ENCODE assay signal across 1 cellular context in genomic region chr18:57434177-57434535, GRCh38.
A peak's percentile ranks its signal among the peaks of the same experiment; 100 is the strongest.
TF ChIP-seq lines count a peak whose summit lies in the region.

No MANE protein-coding gene starts in this region.

TF ChIP-seq in HEK293, 187 proteins besides CTCF, POLR2A, EP300 and RAD21 (continued from another document and continues in another):
- TF ChIP-seq ZNF488 (tag by site-specific recombination; IDR thresholded peaks at IDR 0.05) (no peak), ZSCAN16 (tag by site-specific recombination; IDR thresholded peaks at IDR 0.05) (peak; percentile 72; the same call in 1 of the 2 replicates), PATZ1 (tag by site-specific recombination; IDR thresholded peaks at IDR 0.05) (peak; percentile 26; the same call in 1 of the 2 replicates), ZNF560 (tag by site-specific recombination; IDR thresholded peaks at IDR 0.05; ENCODE audit: borderline replicate concordance) (no peak), ZBTB26 (tag by site-specific recombination; optimal IDR thresholded peaks at IDR 0.05) (peak; percentile 24), ZSCAN18 (tag by site-specific recombination; IDR thresholded peaks at IDR 0.05) (no peak), ZNF394 (tag by site-specific recombination; IDR thresholded peaks at IDR 0.05; ENCODE audit: borderline replicate concordance) (peak; percentile 58; the same call in 1 of the 2 replicates), ZNF18 (tag by site-specific recombination; IDR thresholded peaks at IDR 0.05) (no peak), ZNF529 (tag by site-specific recombination; IDR thresholded peaks at IDR 0.05; ENCODE audit: insufficient replicate concordance) (no peak), ZNF785 (tag by site-specific recombination; IDR thresholded peaks at IDR 0.05) (no peak), GLIS2 (tag by site-specific recombination; IDR thresholded peaks at IDR 0.05) (peak; percentile 31), SP7 (tag by site-specific recombination; IDR thresholded peaks at IDR 0.05) (0 out of 2 replicates have a peak, but pooled peaks have one; percentile 11), ZNF335 (tag by site-specific recombination; conservative IDR thresholded peaks at IDR 0.05) (peak; percentile 82), ZNF19 (tag by site-specific recombination; IDR thresholded peaks at IDR 0.05; ENCODE audit: low read depth) (no peak), ZNF768 (tag by site-specific recombination; IDR thresholded peaks at IDR 0.05) (no peak), ZXDB (tag by site-specific recombination; IDR thresholded peaks at IDR 0.05) (peak; percentile 34; the same call in 1 of the 2 replicates), GLI2 (tag by site-specific recombination; IDR thresholded peaks at IDR 0.05; ENCODE audit: borderline replicate concordance, low read depth) (no peak), ZNF692 (tag by site-specific recombination; IDR thresholded peaks at IDR 0.05) (no peak), ZEB2 (tag by site-specific recombination; IDR thresholded peaks at IDR 0.05) (0 out of 2 replicates have a peak, but pooled peaks have one; percentile 8), ZNF366 (tag by site-specific recombination; conservative IDR thresholded peaks at IDR 0.05) (no peak), ZFP37 (tag by site-specific recombination; IDR thresholded peaks at IDR 0.05) (peak; percentile 38; the same call in 1 of the 2 replicates), ZNF362 (tag by site-specific recombination; IDR thresholded peaks at IDR 0.05) (no peak), ZNF747 (tag by site-specific recombination; IDR thresholded peaks at IDR 0.05) (no peak), ZNF398 (tag by site-specific recombination; IDR thresholded peaks at IDR 0.05) (peak; percentile 84), ZNF843 (tag by site-specific recombination; IDR thresholded peaks at IDR 0.05) (peak; percentile 16; the same call in 1 of the 2 replicates), ZFHX2 (tag by site-specific recombination; conservative IDR thresholded peaks at IDR 0.05) (0 out of 2 replicates have a peak, but pooled peaks have one; percentile 21), SP3 (tag by site-specific recombination; IDR thresholded peaks at IDR 0.05) (no peak), ZNF658 (tag by site-specific recombination; IDR thresholded peaks at IDR 0.05) (no peak), EGR2 (tag by site-specific recombination; IDR thresholded peaks at IDR 0.05; ENCODE audit: low read depth) (peak; percentile 6; the same call in 1 of the 2 replicates), ZFP41 (tag by site-specific recombination; IDR thresholded peaks at IDR 0.05; ENCODE audit: borderline replicate concordance) (no peak), ZNF239 (tag by site-specific recombination; IDR thresholded peaks at IDR 0.05) (0 out of 2 replicates have a peak, but pooled peaks have one; percentile 27), ZNF23 (tag by site-specific recombination; IDR thresholded peaks at IDR 0.05; ENCODE audit: borderline replicate concordance) (no peak), ZNF596 (tag by site-specific recombination; IDR thresholded peaks at IDR 0.05) (no peak), ZSCAN4 (tag by site-specific recombination; IDR thresholded peaks at IDR 0.05) (peak; percentile 97), ZSCAN23 (tag by site-specific recombination; IDR thresholded peaks at IDR 0.05) (no peak), ZNF248 (tag by site-specific recombination; IDR thresholded peaks at IDR 0.05) (no peak), PRDM1 (tag by site-specific recombination; IDR thresholded peaks at IDR 0.05) (peak; percentile 51; the same call in 1 of the 2 replicates), KLF16 (tag by site-specific recombination; IDR thresholded peaks at IDR 0.05) (peak; percentile 52; the same call in 1 of the 2 replicates), ZBTB1 (tag by site-specific recombination; IDR thresholded peaks at IDR 0.05) (no peak), ZNF776 (tag by site-specific recombination; IDR thresholded peaks at IDR 0.05; ENCODE audit: borderline replicate concordance) (0 out of 2 replicates have a peak, but pooled peaks have one; percentile 78), AEBP2 (tag by site-specific recombination; IDR thresholded peaks at IDR 0.05; ENCODE audit: borderline replicate concordance) (no peak), GLIS1 (tag by site-specific recombination; IDR thresholded peaks at IDR 0.05) (peak; percentile 36; the same call in 1 of the 2 replicates), ZNF777 (tag by site-specific recombination; IDR thresholded peaks at IDR 0.05; ENCODE audit: borderline replicate concordance) (peak; percentile 95), ZNF37A (tag by site-specific recombination; IDR thresholded peaks at IDR 0.05) (no peak), ATF2 (tag by site-specific recombination; IDR thresholded peaks at IDR 0.05; ENCODE audit: low read depth) (no peak), OSR2 (tag by site-specific recombination; IDR thresholded peaks at IDR 0.05) (no peak), ZNF24 (tag by site-specific recombination; IDR thresholded peaks at IDR 0.05) (no peak; the same call in 1 of the 2 replicates), SETDB1 (IDR thresholded peaks at IDR 0.05; ENCODE audit: insufficient read length, low read length) (no peak), ZBTB20 (tag by site-specific recombination; IDR thresholded peaks at IDR 0.05) (peak; percentile 55; the same call in 1 of the 2 replicates)
